ENCODE assay signal across 14 cellular contexts in genomic region chr2:226746206-226746800, GRCh38. TPM values are rescaled to one million over a fixed set of nuclear protein-coding genes. Genes with fewer than 3 reads are reported as not detected.
DNase-seq lines count a peak whose midpoint lies in the region; ATAC-seq and TF ChIP-seq lines count a peak whose summit lies in the region.
"Had no signal": no experiment of that assay in that cellular context is flagged by ENCODE, and none has a peak within 500 bp of the region (broad histone marks: within the 10 kb centered on the region; RNA-seq: fewer than 3 reads in every experiment).

No MANE protein-coding gene starts in this region.

- POLR2A ChIA-PET in WTC11 (lab: Charles Lee), result no interaction called here

- 67% methylated on average over 1 of the region's 1 CpG for WGBS in liver

- no peaks in the 10 kb centered on the region; the same call in 1 of the 2 replicates for H3K27me3 Mint-ChIP-seq in HFFc6 (ENCODE audit: insufficient read depth)
- no peaks in the 10 kb centered on the region for H3K27me3 Mint-ChIP-seq in WTC11 (ENCODE audit: low read depth)

- H3K4me3 ChIP-seq in adipocyte (ENCODE audit: low read length) (no peak overlapping the region), liver (ENCODE audit: low read depth in 1 of 3, low read length in 3 of 3) (no peak overlapping the region), subcutaneous abdominal adipose tissue (ENCODE audit: low read depth in 1 of 5, low read length in 5 of 5) (no peak overlapping the region)
- H3K4me3 ChIP-seq: A549 had no signal

- no peak overlapping the region for H3K4me3 Mint-ChIP-seq in HFFc6
- no peak overlapping the region for H3K4me3 Mint-ChIP-seq in WTC11
- H3K4me3 Mint-ChIP-seq: CD14-positive monocyte; CD8-positive, alpha-beta memory T cell had no signal

- H3K36me3 Mint-ChIP-seq in HFFc6 (ENCODE audit: low read depth) (peaks cover 67% of the 10 kb centered on the region), WTC11 (peaks cover 17% of the 10 kb centered on the region)
- H3K36me3 Mint-ChIP-seq: CD14-positive monocyte had no signal

- H3K9ac ChIP-seq in adipocyte (ENCODE audit: low read length), result no peak overlapping the region
- H3K9ac ChIP-seq in liver (ENCODE audit: low read depth in 1 of 2, low read length in 2 of 2), result no peak overlapping the region
- H3K9ac ChIP-seq in subcutaneous abdominal adipose tissue (ENCODE audit: low read length in 5 of 5), result no peak overlapping the region

- DNase-seq in HFFc6 (no peak), adipocyte (ENCODE audit: low read depth) (peak; percentile 35), GM03348 (ENCODE audit: low spot score) (no peak), NCI-H2081 (lab: John Stamatoyannopoulos, UW) (no peak), WTC11 (ENCODE audit: low spot score) (no peak)
- DNase-seq: Caco-2; CD8-positive, alpha-beta memory T cell; DND-41; GDM1; HCEC 1CT had no signal

- no peak for TF ChIP-seq CTCF in HFFc6 (IDR thresholded peaks at IDR 0.05)
- no peak for TF ChIP-seq CTCF in liver (IDR thresholded peaks at IDR 0.05; ENCODE audit: low read depth, low read length, missing input control)
- TF ChIP-seq CTCF in WTC11 (IDR thresholded peaks at IDR 0.05), result no peak

- no peak overlapping the region for H3K27ac ChIP-seq in liver (ENCODE audit: low read depth in 1 of 2, low read length in 2 of 2)
- H3K27ac ChIP-seq in subcutaneous abdominal adipose tissue (ENCODE audit: low read depth, low read length), result peak overlapping the region; percentile 56
- H3K27ac ChIP-seq: A549 had no signal

- no peak for TF ChIP-seq RAD21 in liver (IDR thresholded peaks at IDR 0.05)

- H3K9me3 ChIP-seq in adipocyte (ENCODE audit: control insufficient read depth, low read length) (no peaks in the 10 kb centered on the region), liver (ENCODE audit: control insufficient read depth in 4 of 4, low read length in 3 of 4) (no peaks in the 10 kb centered on the region), subcutaneous abdominal adipose tissue (ENCODE audit: control insufficient read depth in 5 of 5, low read length in 5 of 5) (no peaks in the 10 kb centered on the region)
- H3K9me3 ChIP-seq: A549, Caco-2 had no signal

- H3K9me3 Mint-ChIP-seq in HFFc6, result no peaks in the 10 kb centered on the region
- H3K9me3 Mint-ChIP-seq in WTC11, result peaks cover 16% of the 10 kb centered on the region
- H3K9me3 Mint-ChIP-seq: CD8-positive, alpha-beta memory T cell had no signal

- no peak for ATAC-seq in WTC11
- ATAC-seq: A549 had no signal

- H3K4me1 Mint-ChIP-seq in HFFc6 (ENCODE audit: low read depth) (peaks cover 33% of the 10 kb centered on the region), WTC11 (peaks cover 46% of the 10 kb centered on the region)
- H3K4me1 Mint-ChIP-seq: CD14-positive monocyte; CD8-positive, alpha-beta memory T cell had no signal

- peaks cover 9% of the 10 kb centered on the region for H3K36me3 ChIP-seq in adipocyte (ENCODE audit: control insufficient read depth, insufficient read depth, low read length, severe bottlenecking)
- H3K36me3 ChIP-seq in liver (ENCODE audit: control insufficient read depth in 4 of 4, insufficient read depth in 3 of 4, low read depth in 1 of 4, low read length in 3 of 4), result peaks cover 0 to 9% (median 1%) of the 10 kb centered on the region in 4 donors
- peaks cover 0 to 6% (median 3%) of the 10 kb centered on the region in 5 donors for H3K36me3 ChIP-seq in subcutaneous abdominal adipose tissue (ENCODE audit: control insufficient read depth in 5 of 5, insufficient read depth in 5 of 5, low read length in 5 of 5)

- H3K27ac Mint-ChIP-seq in HFFc6 (peak overlapping the region; percentile 32; the same call in 1 of the 2 replicates), WTC11 (no peak overlapping the region)
- H3K27ac Mint-ChIP-seq: CD14-positive monocyte; CD8-positive, alpha-beta memory T cell had no signal

- H3K4me1 ChIP-seq in adipocyte (ENCODE audit: control insufficient read depth, insufficient read depth, low read length) (peaks cover 32% of the 10 kb centered on the region), liver (ENCODE audit: control insufficient read depth in 4 of 4, insufficient read depth in 4 of 4, low read length in 3 of 4) (peaks cover 0 to 23% (median 10%) of the 10 kb centered on the region in 4 donors), subcutaneous abdominal adipose tissue (ENCODE audit: control insufficient read depth in 5 of 5, insufficient read depth in 5 of 5, low read length in 5 of 5) (peaks cover 8 to 34% (median 15%) of the 10 kb centered on the region in 5 donors)

- CTCF ChIA-PET in WTC11 (lab: Charles Lee), result no interaction called here

- H3K27me3 ChIP-seq in adipocyte (replicated peaks; ENCODE audit: control insufficient read depth, insufficient read depth, low read length), result no peaks in the 10 kb centered on the region
- H3K27me3 ChIP-seq in liver (ENCODE audit: control insufficient read depth in 4 of 4, insufficient read depth in 4 of 4, low read length in 3 of 4), result no peaks in the 10 kb centered on the region
- H3K27me3 ChIP-seq in subcutaneous abdominal adipose tissue (ENCODE audit: control insufficient read depth in 5 of 5, insufficient read depth in 4 of 5, low read length in 5 of 5), result peaks cover 0 to 4% (median 0%) of the 10 kb centered on the region in 5 donors

TF ChIP-seq in liver, 16 proteins besides CTCF, POLR2A, EP300 and RAD21:
- peak; percentile 36 to 53 for TF ChIP-seq RXRA (IDR thresholded peaks at IDR 0.05)
- peak; percentile 22 for TF ChIP-seq NR2F2 (IDR thresholded peaks at IDR 0.05)
- TF ChIP-seq, protein P1, sequence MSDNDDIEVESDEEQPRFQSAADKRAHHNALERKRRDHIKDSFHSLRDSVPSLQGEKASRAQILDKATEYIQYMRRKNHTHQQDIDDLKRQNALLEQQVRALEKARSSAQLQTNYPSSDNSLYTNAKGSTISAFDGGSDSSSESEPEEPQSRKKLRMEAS (IDR thresholded peaks at IDR 0.05), result no peak
- TF ChIP-seq SP1 (IDR thresholded peaks at IDR 0.05), result peak; percentile 25

TF ChIP-seq in WTC11, 78 proteins besides CTCF, POLR2A, EP300 and RAD21 (continues in another document):
- no peak for TF ChIP-seq NFATC4 (CRISPR knock-in tag; IDR thresholded peaks at IDR 0.05)
- TF ChIP-seq KAT7 (CRISPR knock-in tag; IDR thresholded peaks at IDR 0.05; ENCODE audit: borderline replicate concordance), result no peak
- no peak for TF ChIP-seq MYBL2 (CRISPR knock-in tag; IDR thresholded peaks at IDR 0.05)
- TF ChIP-seq, protein P1 (CRISPR knock-in tag; IDR thresholded peaks at IDR 0.05), result no peak
- TF ChIP-seq FOXK1 (CRISPR knock-in tag; IDR thresholded peaks at IDR 0.05), result no peak
- TF ChIP-seq TCF7 (CRISPR knock-in tag; IDR thresholded peaks at IDR 0.05; ENCODE audit: low read depth), result no peak
- TF ChIP-seq ARID4B (CRISPR knock-in tag; IDR thresholded peaks at IDR 0.05; ENCODE audit: borderline replicate concordance), result no peak
- TF ChIP-seq EMX1 (CRISPR knock-in tag; IDR thresholded peaks at IDR 0.05), result no peak
- TF ChIP-seq NFE2L1 (CRISPR knock-in tag; IDR thresholded peaks at IDR 0.05), result no peak
- no peak for TF ChIP-seq OVOL2 (CRISPR knock-in tag; IDR thresholded peaks at IDR 0.05; ENCODE audit: borderline replicate concordance)

RNA-seq across cellular contexts. Expression of gene IRS1, which starts 53.3 kb away (rescaled TPM):
- 10 to 100 TPM; 37.4 to 49.9 (median 44.4) TPM for total RNA-seq in HFFc6 (2021; fragmentation: NEBNext Ultra II Directional; extraction: Animal tissue kit (Norgen Biotek cat#: 25700))
- 10 to 100 TPM in 1 of 2 donors, 1 to 10 TPM in 1; 8.3 to 11.6 TPM for total RNA-seq in liver
- 1 to 10 TPM; 7.4 to 8.9 TPM for polyA plus RNA-seq in liver
- total RNA-seq in WTC11 (2021), result 18.2 to 22.9 TPM (median 18.6 TPM) in 3 replicates
